8 cellular contexts compared by ENCODE assay signal in genomic region chr12:14802961-14803829, GRCh38. TPM values are rescaled to one million over a fixed set of nuclear protein-coding genes. Genes with fewer than 3 reads are reported as not detected.
DNase-seq lines count a peak whose midpoint lies in the region; ATAC-seq and TF ChIP-seq lines count a peak whose summit lies in the region.

TSS of gene C12orf60 (plus strand) at chr12:14803670. CDS start at chr12:14822936, 19,266 bp downstream.
TSS of gene WBP11 (minus strand) at chr12:14803478. CDS start at chr12:14801383, 2,095 bp downstream.

- in situ Hi-C loops in GM13977 (cut with MboI; ENCODE audit: low pct_unique_long_range_greater_than_20kb, low sequenced_read_pairs, unreplicated experiment): no loop called here

- no peaks in the 10 kb centered on the region for H3K9me3 ChIP-seq in heart right ventricle

- intact Hi-C loops in heart right ventricle (cut with DNase I): loop anchor here in 3 of 10 donors (2.0 to 5.0 kb wide), 2 partner anchors 28 to 39 kb away; partner anchors contain the start of gene ART4 (in 2 of the 3)

- no peaks in the 10 kb centered on the region for H3K27me3 Mint-ChIP-seq in type B pancreatic cell

- no peak within 1 kb of the TSS for H3K27ac Mint-ChIP-seq in type B pancreatic cell

- peak within 1 kb of the TSS; percentile 69 to 98 (median 88) for H3K4me3 ChIP-seq in heart right ventricle

- TF ChIP-seq CTCF in GM13977 (IDR thresholded peaks at IDR 0.05; ENCODE audit: extremely low read depth, insufficient read depth, missing control alignments): peak; percentile 5
- no peak for TF ChIP-seq CTCF in heart right ventricle (IDR thresholded peaks at IDR 0.05)
- TF ChIP-seq CTCF in type B pancreatic cell (conservative IDR thresholded peaks at IDR 0.05): no peak

- H3K4me1 Mint-ChIP-seq in type B pancreatic cell (ENCODE audit: unreplicated experiment): peaks cover 6% of the 10 kb centered on the region

- H3K36me3 ChIP-seq in heart right ventricle: peaks cover 0 to 36% (median 12%) of the 10 kb centered on the region in 9 donors

- DNase-seq in GM13977 (ENCODE audit: low spot score) (peak; percentile 92), NCI-H1436 treated with DMSO at 0.1 percent for 48 hours (lab: John Stamatoyannopoulos, UW) (peak; percentile 98), SW480 (ENCODE audit: low spot score) (peak; percentile 100), amniotic epithelial cell (ENCODE audit: low read depth) (peak; percentile 99), heart right ventricle (peak; percentile 84 to 97), pons (ENCODE audit: low spot score) (peak; percentile 100), type B pancreatic cell (ENCODE audit: extremely low spot score, unreplicated experiment) (peak; percentile 90)

- ATAC-seq in HG02852 (IDR thresholded peaks at IDR 0.05; ENCODE audit: unreplicated experiment) (peak; percentile 99), heart right ventricle (peak; percentile 100)

- no peaks in the 10 kb centered on the region for H3K9me3 Mint-ChIP-seq in type B pancreatic cell

- peaks cover 14% of the 10 kb centered on the region for H3K36me3 Mint-ChIP-seq in type B pancreatic cell

- H3K4me3 Mint-ChIP-seq in type B pancreatic cell: no peak within 1 kb of the TSS

- H3K4me1 ChIP-seq in heart right ventricle: peaks cover 0 to 31% (median 26%) of the 10 kb centered on the region in 9 donors

- H3K27ac ChIP-seq in heart right ventricle: peak within 1 kb of the TSS; percentile 55 to 95 (median 88)

- H3K27me3 ChIP-seq in heart right ventricle: no peaks in the 10 kb centered on the region

- 0 to 1% methylated on average over 51 of the region's 51 CpGs for WGBS in heart right ventricle, 2 donors

RNA-seq across cellular contexts. Expression of gene C12orf60, which starts in this region (rescaled TPM):
- total RNA-seq in heart right ventricle: 1 to 10 TPM; 1.2 to 5.8 (median 3.7) TPM
- 1 to 10 TPM; 3.4 to 5.5 TPM for polyA plus RNA-seq in heart right ventricle
- total RNA-seq in type B pancreatic cell (ENCODE audit: low replicate concordance): 1.9 and 2.7 TPM in 2 replicates

RNA-seq across cellular contexts. Expression of gene WBP11, which starts in this region (rescaled TPM):
- 10 to 100 TPM; 47.6 to 62.3 (median 56.0) TPM for total RNA-seq in heart right ventricle
- polyA plus RNA-seq in heart right ventricle: 10 to 100 TPM; 11.9 to 27.6 TPM
- 86.3 and 134 TPM in 2 replicates for total RNA-seq in type B pancreatic cell (ENCODE audit: low replicate concordance)

Comparison
In these comparisons a context has a peak if more than half of its experiments do, and no peak if none do; other contexts are left out.
1. Peak in every context shown above with its lines: DNase-seq, ATAC-seq, H3K4me3 ChIP-seq and H3K27ac ChIP-seq.